Comparison of ENCODE assay signal across 18 cellular contexts in genomic region chr17:1612400-1612799, GRCh38. TPM values are rescaled to one million over a fixed set of nuclear protein-coding genes. Genes with fewer than 3 reads are reported as not detected.
DNase-seq lines count a peak whose midpoint lies in the region; ATAC-seq and TF ChIP-seq lines count a peak whose summit lies in the region.
"Had no signal": no experiment of that assay in that cellular context is flagged by ENCODE, and none has a peak within 500 bp of the region (broad histone marks: within the 10 kb centered on the region; RNA-seq: fewer than 3 reads in every experiment).

No MANE protein-coding gene starts in this region.

- no peak for TF ChIP-seq CTCF in CD14-positive monocyte (IDR thresholded peaks at IDR 0.05)

- DNase-seq in CD14-positive monocyte (ENCODE audit: low spot score) (no peak), dermis blood vessel endothelial cell (peak; percentile 73), iPS-NIHi7 (ENCODE audit: extremely low spot score) (peak; percentile 5), HuH-7 (ENCODE audit: low spot score) (no peak)
- DNase-seq: AML-193; CD4-positive, alpha-beta memory T cell; DMS79; KG1; NCI-H1436; NCI-H2029 treated with DMSO at 0.1 percent for 48 hours; NCI-H2171 treated with DMSO at 0.1 percent for 48 hours; NCI-H446 treated with DMSO at 0.1 percent for 48 hours; NCI-H748 treated with DMSO at 0.1 percent for 48 hours; OCI-M1 had no signal

- peaks cover 0 to 40% (median 14%) of the 10 kb centered on the region in 5 donors for H3K36me3 ChIP-seq in subcutaneous abdominal adipose tissue (ENCODE audit: control insufficient read depth in 5 of 5, insufficient read depth in 5 of 5, low read length in 5 of 5)

- H3K27me3 Mint-ChIP-seq in CD14-positive monocyte (ENCODE audit: low read depth in 3 of 3), result peaks cover 0 to 2% (median 0%) of the 10 kb centered on the region in 3 donors
- H3K27me3 Mint-ChIP-seq: CD4-positive, alpha-beta memory T cell had no signal

- no peak overlapping the region for H3K9ac ChIP-seq in subcutaneous abdominal adipose tissue (ENCODE audit: low read length in 5 of 5)

- peaks cover 1 to 38% (median 26%) of the 10 kb centered on the region in 5 donors for H3K4me1 ChIP-seq in subcutaneous abdominal adipose tissue (ENCODE audit: control insufficient read depth in 5 of 5, insufficient read depth in 5 of 5, low read length in 5 of 5)

- peaks cover 73 to 94% of the 10 kb centered on the region in 2 donors for H3K36me3 Mint-ChIP-seq in CD14-positive monocyte
- H3K36me3 Mint-ChIP-seq: CD4-positive, alpha-beta memory T cell had no signal

- H3K27ac ChIP-seq in subcutaneous abdominal adipose tissue (ENCODE audit: low read depth, low read length), result peak overlapping the region; percentile 40

- peaks cover 0 to 1% (median 0%) of the 10 kb centered on the region in 7 donors for H3K9me3 Mint-ChIP-seq in CD14-positive monocyte
- H3K9me3 Mint-ChIP-seq: CD4-positive, alpha-beta memory T cell had no signal

- H3K9me3 ChIP-seq in subcutaneous abdominal adipose tissue (ENCODE audit: control insufficient read depth in 5 of 5, low read length in 5 of 5), result no peaks in the 10 kb centered on the region

- peak overlapping the region; percentile 35 to 67 for H3K4me3 Mint-ChIP-seq in CD14-positive monocyte
- H3K4me3 Mint-ChIP-seq: CD4-positive, alpha-beta memory T cell had no signal

- H3K27me3 ChIP-seq in subcutaneous abdominal adipose tissue (ENCODE audit: control insufficient read depth in 5 of 5, insufficient read depth in 4 of 5, low read length in 5 of 5), result no peaks in the 10 kb centered on the region

- peak overlapping the region; percentile 94 to 99 (median 96) for H3K27ac Mint-ChIP-seq in CD14-positive monocyte

- H3K4me1 Mint-ChIP-seq in CD14-positive monocyte, result peaks cover 73% of the 10 kb centered on the region

- no peak overlapping the region for H3K4me3 ChIP-seq in subcutaneous abdominal adipose tissue (ENCODE audit: low read depth in 1 of 5, low read length in 5 of 5)

- intact Hi-C loops in CD14-positive monocyte (cut with micrococcal nuclease), result loop anchor here in 1 of 2 donors (5.0 kb wide), 1 partner anchor 35 kb away; the partner anchor contains the start of genes RILP and SCARF1

- ATAC-seq in HG03159 (IDR thresholded peaks at IDR 0.05; ENCODE audit: unreplicated experiment) (no peak), HG02938 (IDR thresholded peaks at IDR 0.05; ENCODE audit: unreplicated experiment) (no peak)
- ATAC-seq: HCT116 had no signal

RNA-seq across cellular contexts. Expression of gene SLC43A2, which starts 16.2 kb away (rescaled TPM):
- 100 to 1,000 TPM; 115 to 151 TPM for polyA plus RNA-seq in CD14-positive monocyte
- 33.9 and 53.5 TPM in 2 replicates for total RNA-seq in dermis blood vessel endothelial cell

RNA-seq across cellular contexts. Expression of gene SCARF1, which starts 33.1 kb away (rescaled TPM):
- 1 to 10 TPM; 5.2 to 6.3 TPM for polyA plus RNA-seq in CD14-positive monocyte
- total RNA-seq in dermis blood vessel endothelial cell, result 172 and 200 TPM in 2 replicates

RNA-seq across cellular contexts. Expression of gene RILP, which starts 37.3 kb away (rescaled TPM):
- polyA plus RNA-seq in CD14-positive monocyte, result 10 to 100 TPM; 49.4 to 49.5 TPM
- 12.0 and 15.7 TPM in 2 replicates for total RNA-seq in dermis blood vessel endothelial cell

RNA-seq across cellular contexts. Expression of gene PITPNA, which starts 49.8 kb away (rescaled TPM):
- polyA plus RNA-seq in CD14-positive monocyte, result 10 to 100 TPM; 43.5 to 45.0 TPM
- total RNA-seq in dermis blood vessel endothelial cell, result 18.5 and 29.6 TPM in 2 replicates

Comparison
In these comparisons a context has a peak if more than half of its experiments do, and no peak if none do; other contexts are left out.
1. DNase-seq: peak in dermis blood vessel endothelial cell (single experiment) and iPS-NIHi7 (single experiment); none in CD14-positive monocyte (single experiment) and HuH-7 (single experiment).